In the genomic region with DNA sequence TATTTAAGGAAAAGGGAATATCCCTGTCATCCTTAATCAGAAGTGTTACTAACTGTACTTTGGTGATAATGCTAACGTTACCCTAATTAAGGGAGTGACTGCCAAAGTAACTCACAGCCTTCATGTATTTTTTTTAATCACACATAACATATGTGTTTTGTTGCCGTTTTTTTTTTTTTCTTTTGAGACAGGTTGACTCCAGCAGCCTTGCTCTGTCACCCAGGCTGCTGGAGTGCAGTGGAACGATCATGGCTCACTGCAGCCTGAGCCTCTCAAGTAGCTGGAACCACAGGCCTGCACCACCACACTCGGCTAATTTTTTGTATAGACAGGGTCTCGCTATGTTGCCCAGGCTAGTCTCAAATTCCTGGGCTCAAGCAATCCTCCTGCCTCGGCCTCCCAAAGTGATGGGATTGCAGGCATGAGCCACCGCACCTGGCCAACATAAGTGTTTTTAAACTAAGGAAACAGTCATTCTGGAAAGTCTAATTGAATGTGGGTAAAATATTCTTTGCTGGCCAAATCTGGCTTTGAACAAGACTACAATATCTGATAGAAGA, we compare ENCODE assay signal across 2 cellular contexts.
TF ChIP-seq lines count a peak whose summit lies in the region.

No MANE protein-coding gene starts in this region.

TF ChIP-seq in HepG2, 621 proteins besides CTCF, POLR2A, EP300 and RAD21:
- TF ChIP-seq ZNF317 (CRISPR knock-in tag; IDR thresholded peaks at IDR 0.05): no peak
- TF ChIP-seq POLR2AphosphoS2 (IDR thresholded peaks at IDR 0.05; ENCODE audit: low read depth, low read length): no peak
- peak; percentile 18; the same call in 1 of the 2 replicates for TF ChIP-seq ZMYM3 (CRISPR knock-in tag; IDR thresholded peaks at IDR 0.05)
- TF ChIP-seq, protein P1, sequence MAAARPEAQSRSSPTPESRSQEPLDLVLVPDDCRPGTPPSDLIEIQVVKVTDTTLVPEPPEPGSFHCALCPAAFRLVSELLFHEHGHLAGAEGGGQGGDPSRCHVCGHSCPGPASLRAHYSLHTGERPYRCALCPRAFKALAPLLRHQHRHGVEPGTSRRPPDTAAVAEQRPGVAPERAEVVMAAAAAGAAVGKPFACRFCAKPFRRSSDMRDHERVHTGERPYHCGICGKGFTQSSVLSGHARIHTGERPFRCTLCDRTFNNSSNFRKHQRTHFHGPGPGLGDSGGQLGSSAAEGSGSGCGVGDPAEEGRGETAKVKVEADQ (CRISPR knock-in tag; IDR thresholded peaks at IDR 0.05; ENCODE audit: borderline replicate concordance): no peak
- no peak for TF ChIP-seq PHF5A (CRISPR knock-in tag; IDR thresholded peaks at IDR 0.05; ENCODE audit: low read depth, unreplicated experiment)
- TF ChIP-seq, protein P2, sequence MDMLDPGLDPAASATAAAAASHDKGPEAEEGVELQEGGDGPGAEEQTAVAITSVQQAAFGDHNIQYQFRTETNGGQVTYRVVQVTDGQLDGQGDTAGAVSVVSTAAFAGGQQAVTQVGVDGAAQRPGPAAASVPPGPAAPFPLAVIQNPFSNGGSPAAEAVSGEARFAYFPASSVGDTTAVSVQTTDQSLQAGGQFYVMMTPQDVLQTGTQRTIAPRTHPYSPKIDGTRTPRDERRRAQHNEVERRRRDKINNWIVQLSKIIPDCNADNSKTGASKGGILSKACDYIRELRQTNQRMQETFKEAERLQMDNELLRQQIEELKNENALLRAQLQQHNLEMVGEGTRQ (IDR thresholded peaks at IDR 0.05; ENCODE audit: low read depth, low read length): no peak
- TF ChIP-seq, protein P2 (CRISPR knock-in tag; IDR thresholded peaks at IDR 0.05; ENCODE audit: borderline replicate concordance): no peak
- TF ChIP-seq, protein P3, sequence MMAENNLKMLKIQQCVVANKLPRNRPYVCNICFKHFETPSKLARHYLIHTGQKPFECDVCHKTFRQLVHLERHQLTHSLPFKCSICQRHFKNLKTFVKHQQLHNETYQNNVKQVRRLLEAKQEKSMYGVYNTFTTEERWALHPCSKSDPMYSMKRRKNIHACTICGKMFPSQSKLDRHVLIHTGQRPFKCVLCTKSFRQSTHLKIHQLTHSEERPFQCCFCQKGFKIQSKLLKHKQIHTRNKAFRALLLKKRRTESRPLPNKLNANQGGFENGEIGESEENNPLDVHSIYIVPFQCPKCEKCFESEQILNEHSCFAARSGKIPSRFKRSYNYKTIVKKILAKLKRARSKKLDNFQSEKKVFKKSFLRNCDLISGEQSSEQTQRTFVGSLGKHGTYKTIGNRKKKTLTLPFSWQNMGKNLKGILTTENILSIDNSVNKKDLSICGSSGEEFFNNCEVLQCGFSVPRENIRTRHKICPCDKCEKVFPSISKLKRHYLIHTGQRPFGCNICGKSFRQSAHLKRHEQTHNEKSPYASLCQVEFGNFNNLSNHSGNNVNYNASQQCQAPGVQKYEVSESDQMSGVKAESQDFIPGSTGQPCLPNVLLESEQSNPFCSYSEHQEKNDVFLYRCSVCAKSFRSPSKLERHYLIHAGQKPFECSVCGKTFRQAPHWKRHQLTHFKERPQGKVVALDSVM (CRISPR knock-in tag; IDR thresholded peaks at IDR 0.05): peak; percentile 38; the same call in 1 of the 2 replicates
- TF ChIP-seq, protein P4, sequence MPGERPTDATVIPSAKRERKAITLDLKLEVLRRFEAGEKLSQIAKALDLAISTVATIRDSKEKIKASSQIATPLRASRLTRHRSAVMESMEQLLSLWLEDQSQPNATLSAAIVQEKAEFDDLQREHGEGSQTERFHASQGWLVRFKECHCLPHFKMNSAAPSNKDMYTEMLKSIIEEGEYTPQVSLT (CRISPR knock-in tag; IDR thresholded peaks at IDR 0.05; ENCODE audit: borderline replicate concordance, low read depth): no peak
- TF ChIP-seq, protein P5, sequence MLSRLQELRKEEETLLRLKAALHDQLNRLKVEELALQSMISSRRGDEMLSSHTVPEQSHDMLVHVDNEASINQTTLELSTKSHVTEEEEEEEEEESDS (CRISPR knock-in tag; IDR thresholded peaks at IDR 0.05; ENCODE audit: borderline replicate concordance): no peak
- peak; percentile 4; the same call in 1 of the 2 replicates for TF ChIP-seq ZMYM4 (CRISPR knock-in tag; IDR thresholded peaks at IDR 0.05)
- no peak for TF ChIP-seq PAF1 (CRISPR knock-in tag; IDR thresholded peaks at IDR 0.05)
- TF ChIP-seq ZNF121 (CRISPR knock-in tag; IDR thresholded peaks at IDR 0.05): peak; percentile 90
- TF ChIP-seq PHF21A (CRISPR knock-in tag; IDR thresholded peaks at IDR 0.05): no peak
- no peak for TF ChIP-seq STAG1 (CRISPR knock-in tag; IDR thresholded peaks at IDR 0.05)
- TF ChIP-seq WIZ (CRISPR knock-in tag; IDR thresholded peaks at IDR 0.05): no peak
- no peak for TF ChIP-seq FOXC1 (CRISPR knock-in tag; IDR thresholded peaks at IDR 0.05; ENCODE audit: borderline replicate concordance)
- no peak for TF ChIP-seq SMAD3 (CRISPR knock-in tag; IDR thresholded peaks at IDR 0.05)
- TF ChIP-seq ZNF562 (CRISPR knock-in tag; IDR thresholded peaks at IDR 0.05; ENCODE audit: borderline replicate concordance): no peak
- no peak for TF ChIP-seq ZBTB7B (CRISPR knock-in tag; IDR thresholded peaks at IDR 0.05)

TF ChIP-seq in H1, 55 proteins besides CTCF, POLR2A, EP300 and RAD21:
- TF ChIP-seq SIN3A (conservative IDR thresholded peaks at IDR 0.05 in 1 of 2, IDR thresholded peaks at IDR 0.05 in 1 of 2; ENCODE audit: low read depth in 1 of 2, low read length in 2 of 2) (no peak), SP4 (IDR thresholded peaks at IDR 0.05; ENCODE audit: low read length) (no peak), FOSL1 (IDR thresholded peaks at IDR 0.05; ENCODE audit: insufficient read depth, low read depth, low read length) (no peak), SP2 (IDR thresholded peaks at IDR 0.05; ENCODE audit: low read length) (no peak), SUZ12 (IDR thresholded peaks at IDR 0.05; ENCODE audit: low read length) (no peak), BCL11A (IDR thresholded peaks at IDR 0.05; ENCODE audit: low read depth in 2 of 2, low read length in 2 of 2) (no peak)
- TF ChIP-seq, protein P6, sequence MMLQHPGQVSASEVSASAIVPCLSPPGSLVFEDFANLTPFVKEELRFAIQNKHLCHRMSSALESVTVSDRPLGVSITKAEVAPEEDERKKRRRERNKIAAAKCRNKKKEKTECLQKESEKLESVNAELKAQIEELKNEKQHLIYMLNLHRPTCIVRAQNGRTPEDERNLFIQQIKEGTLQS (IDR thresholded peaks at IDR 0.05; ENCODE audit: insufficient read depth, low read depth, low read length): no peak
